ENCODE assay signal across 16 cellular contexts in genomic region chr3:43394071-43394501, GRCh38.
DNase-seq lines count a peak whose midpoint lies in the region; ATAC-seq, FAIRE-seq and TF ChIP-seq lines count a peak whose summit lies in the region.
"Had no signal": no experiment of that assay in that cellular context is flagged by ENCODE, and none has a peak within 500 bp of the region (broad histone marks: within the 10 kb centered on the region; RNA-seq: fewer than 3 reads in every experiment).

No MANE protein-coding gene starts in this region.

- WGBS in suprapubic skin: 47% methylated on average over 2 of the region's 2 CpGs

- H3K4me3 ChIP-seq in bronchial epithelial cell (ENCODE audit: low read depth, low read length) (no peak overlapping the region), retinal pigment epithelial cell (ENCODE audit: low read length) (no peak overlapping the region), suprapubic skin (no peak overlapping the region)
- H3K4me3 ChIP-seq: BLaER1 treated with 17β-estradiol and CSF1 and Interleukin-3, amounts not matched to agents 10 nM and 100 nM; GM12878 had no signal

- H3K27me3 Mint-ChIP-seq in immature natural killer cell (ENCODE audit: low read depth in 3 of 3): peaks cover 0 to 10% (median 3%) of the 10 kb centered on the region in 3 donors

- ATAC-seq in HG03135 (IDR thresholded peaks at IDR 0.05; ENCODE audit: unreplicated experiment) (no peak), HG03521 (IDR thresholded peaks at IDR 0.05; ENCODE audit: unreplicated experiment) (no peak)
- ATAC-seq: GM12878; left colon; stimulated activated naive CD8-positive, alpha-beta T cell treated with anti-CD3 and anti-CD28 coated beads, Interleukin-15, Interleukin-2, amounts not matched to agents 100 U/mL and 50 U/mL, for 24 hours had no signal

- no peak for TF ChIP-seq POLR2A in suprapubic skin (IDR thresholded peaks at IDR 0.05)

- peak; percentile 52 for FAIRE-seq in bronchial epithelial cell (lab: Jason Lieb, UNC)
- FAIRE-seq: GM12878 had no signal

- TF ChIP-seq EP300 in suprapubic skin (IDR thresholded peaks at IDR 0.05): no peak

- H3K36me3 ChIP-seq in bronchial epithelial cell (ENCODE audit: control insufficient read depth, insufficient read depth, low read length) (no peaks in the 10 kb centered on the region), suprapubic skin (no peaks in the 10 kb centered on the region)
- H3K36me3 ChIP-seq: BLaER1 treated with 17β-estradiol and CSF1 and Interleukin-3, amounts not matched to agents 10 nM and 100 nM; WERI-Rb-1 had no signal

- H3K27me3 ChIP-seq in bronchial epithelial cell (ENCODE audit: control insufficient read depth, insufficient read depth, low read length) (no peaks in the 10 kb centered on the region), suprapubic skin (no peaks in the 10 kb centered on the region)
- H3K27me3 ChIP-seq: BLaER1 treated with 17β-estradiol and CSF1 and Interleukin-3, amounts not matched to agents 10 nM and 100 nM had no signal

- in situ Hi-C loops in G401 (cut with HindIII; ENCODE audit: low sequenced_read_pairs): no loop called here

- DNase-seq in GDM1 (lab: John Stamatoyannopoulos, UW) (peak; percentile 61), bronchial epithelial cell (ENCODE audit: low read depth) (no peak), immature natural killer cell (no peak), retinal pigment epithelial cell (ENCODE audit: low read depth) (peak; percentile 11), suprapubic skin (ENCODE audit: low spot score in 2 of 2) (no peak), G401 (ENCODE audit: low spot score) (no peak)
- DNase-seq: effector CD4-positive, alpha-beta T cell; left colon; NCI-H2029; stimulated activated CD4-positive, alpha-beta T cell treated with anti-CD3 and anti-CD28 coated beads, Interleukin-15, amount 100 ng/mL, for 24 hours; stimulated activated naive CD8-positive, alpha-beta T cell treated with anti-CD3 and anti-CD28 coated beads, Interleukin-15, Interleukin-2, amounts not matched to agents 100 U/mL and 50 U/mL, for 24 hours; WERI-Rb-1 had no signal

- peak overlapping the region; percentile 22 to 98 (median 70) for H3K27ac Mint-ChIP-seq in immature natural killer cell

- no peaks in the 10 kb centered on the region for H3K4me1 ChIP-seq in suprapubic skin

- H3K9me3 ChIP-seq in suprapubic skin: no peaks in the 10 kb centered on the region

- no peak overlapping the region for H3K27ac ChIP-seq in suprapubic skin
- H3K27ac ChIP-seq: BLaER1 treated with 17β-estradiol and CSF1 and Interleukin-3, amounts not matched to agents 10 nM and 100 nM; WERI-Rb-1 had no signal

- H3K9me3 Mint-ChIP-seq in immature natural killer cell: peaks cover 0 to 2% (median 0%) of the 10 kb centered on the region in 6 donors

- TF ChIP-seq CTCF in bronchial epithelial cell (IDR thresholded peaks at IDR 0.05; ENCODE audit: insufficient read depth, low read length, severe bottlenecking) (no peak), retinal pigment epithelial cell (conservative IDR thresholded peaks at IDR 0.05; ENCODE audit: low read depth, low read length) (no peak), suprapubic skin (IDR thresholded peaks at IDR 0.05) (no peak)

- H3K36me3 Mint-ChIP-seq in immature natural killer cell: peaks cover 0 to 15% (median 10%) of the 10 kb centered on the region in 3 donors

- peak overlapping the region in 1 of 5 donors; percentile 1 for H3K4me3 Mint-ChIP-seq in immature natural killer cell

- H3K4me1 Mint-ChIP-seq in immature natural killer cell: peaks cover 40 to 59% of the 10 kb centered on the region in 2 donors

Comparison
In these comparisons a context has a peak if more than half of its experiments do, and no peak if none do; other contexts are left out.
1. DNase-seq: peak in GDM1 (single experiment) and retinal pigment epithelial cell (single experiment); none in bronchial epithelial cell (single experiment), immature natural killer cell (0 of 3), suprapubic skin (0 of 2) and G401 (single experiment).